Comparison of ENCODE assay signal across 21 cellular contexts in genomic region chr1:51840743-51841461, GRCh38.
"Had no signal": no experiment of that assay in that cellular context is flagged by ENCODE, and none has a peak within 500 bp of the region (broad histone marks: within the 10 kb centered on the region; RNA-seq: fewer than 3 reads in every experiment).

No MANE protein-coding gene starts in this region.

- H3K4me1 ChIP-seq: gastroesophageal sphincter, heart right ventricle, left ventricle myocardium inferior, tibial artery had no signal

- H3K27ac ChIP-seq: brain microvascular endothelial cell, coronary artery, esophagus muscularis mucosa, gastroesophageal sphincter, heart right ventricle, left ventricle myocardium inferior, tibial artery had no signal

- H3K4me3 ChIP-seq: coronary artery, esophagus muscularis mucosa, gastroesophageal sphincter, heart right ventricle, left ventricle myocardium inferior, tibial artery had no signal

- H3K27me3 ChIP-seq: brain microvascular endothelial cell, esophagus muscularis mucosa, gastroesophageal sphincter, heart right ventricle, tibial artery had no signal

- H3K9me3 ChIP-seq: esophagus muscularis mucosa, gastroesophageal sphincter, heart right ventricle, left ventricle myocardium inferior, tibial artery had no signal

- ATAC-seq: activated CD4-positive, alpha-beta T cell treated with anti-CD3 and anti-CD28 coated beads for 36 hours; activated CD8-positive, alpha-beta T cell treated with anti-CD3 and anti-CD28 coated beads for 36 hours; activated naive CD8-positive, alpha-beta T cell treated with anti-CD3 and anti-CD28 coated beads, Interleukin-2, amount 50 U/mL, for 24 hours; activated T-helper 17 cell treated with anti-CD3 and anti-CD28 coated beads, Interleukin-2, amount 50 U/mL, for 72 hours; gastroesophageal sphincter; heart right ventricle; stimulated activated naive CD8-positive, alpha-beta T cell treated with anti-CD3 and anti-CD28 coated beads, Interleukin-15, Interleukin-2, amounts not matched to agents 100 U/mL and 50 U/mL, for 24 hours; WTC11 had no signal

- DNase-seq: activated CD4-positive, alpha-beta T cell treated with anti-CD3 and anti-CD28 coated beads for 36 hours; activated CD8-positive, alpha-beta T cell treated with anti-CD3 and anti-CD28 coated beads for 36 hours; activated naive CD4-positive, alpha-beta T cell treated with Interleukin-2 at 50 U/mL for 16 hours; activated naive CD8-positive, alpha-beta T cell treated with anti-CD3 and anti-CD28 coated beads, Interleukin-2, amount 50 U/mL, for 24 hours; activated T-cell treated with anti-CD3 and anti-CD28 coated beads, Interleukin-2, amount 50 U/mL, for 1 hour; aorta; brain microvascular endothelial cell; heart right ventricle; kidney glomerular epithelial cell; left ventricle myocardium inferior; mammary epithelial cell; midbrain; occipital lobe; stimulated activated naive CD8-positive, alpha-beta T cell treated with anti-CD3 and anti-CD28 coated beads, Interleukin-15, Interleukin-2, amounts not matched to agents 100 U/mL and 50 U/mL, for 24 hours; substantia nigra; tibial artery had no signal
